In the genomic region with DNA sequence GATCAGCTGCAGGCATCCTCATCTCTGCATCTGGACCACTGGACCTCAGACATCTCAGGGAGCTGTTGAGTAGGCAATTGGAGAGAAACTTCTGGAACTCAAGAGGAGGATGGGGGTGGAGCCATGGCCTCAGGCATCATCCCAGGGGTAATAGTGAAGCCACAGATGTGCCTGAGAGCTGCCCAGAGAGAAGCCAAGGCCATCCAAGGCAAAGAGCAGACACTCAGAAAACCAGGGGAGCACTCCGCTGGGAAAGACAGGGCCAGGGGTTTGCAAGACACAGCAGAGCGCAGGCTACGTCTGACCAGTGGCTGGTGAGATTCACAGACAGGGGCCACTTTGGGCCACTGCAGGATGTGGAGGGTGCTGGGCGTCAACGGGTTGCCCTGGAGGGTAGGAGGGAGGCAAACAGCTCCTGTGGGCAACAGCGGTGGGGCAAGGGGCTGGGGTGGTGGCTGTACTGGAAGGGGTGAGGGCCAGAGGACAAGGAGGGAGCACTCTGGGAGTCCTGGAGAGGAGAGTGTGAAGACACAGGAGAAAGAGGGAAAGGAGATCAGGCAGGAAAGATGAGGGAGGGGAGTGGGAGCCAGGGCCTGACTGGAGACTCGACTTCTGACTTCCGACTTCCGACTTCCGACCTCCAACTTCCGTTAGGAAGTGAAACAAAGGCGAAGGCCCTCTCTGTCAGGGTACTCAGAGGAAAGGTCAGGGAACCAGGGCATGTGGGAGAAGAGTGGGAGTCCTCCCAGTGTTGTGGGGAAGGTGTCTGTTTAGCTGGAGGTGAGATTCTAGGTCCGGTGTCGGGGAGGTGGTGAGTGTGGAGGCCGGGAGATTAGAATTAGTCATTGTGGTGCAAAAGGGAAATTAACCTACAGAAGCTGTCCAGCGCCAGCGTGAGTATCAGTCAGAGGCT, we compare ENCODE assay signal across 13 cellular contexts.
DNase-seq lines count a peak whose midpoint lies in the region; ATAC-seq and TF ChIP-seq lines count a peak whose summit lies in the region.
"Had no signal": no experiment of that assay in that cellular context is flagged by ENCODE, and none has a peak within 500 bp of the region (broad histone marks: within the 10 kb centered on the region; RNA-seq: fewer than 3 reads in every experiment).

No MANE protein-coding gene starts in this region.

- ATAC-seq in foreskin keratinocyte (peak; percentile 68), GM21390 (IDR thresholded peaks at IDR 0.05; ENCODE audit: unreplicated experiment) (no peak), HG03045 (IDR thresholded peaks at IDR 0.05; ENCODE audit: unreplicated experiment) (no peak)

- H3K79me2 ChIP-seq in GM23248 (ENCODE audit: insufficient read depth) = no peaks in the 10 kb centered on the region

- H3K4me2 ChIP-seq in GM23248 (ENCODE audit: unreplicated experiment) = no peak overlapping the region
- H3K4me2 ChIP-seq: BLaER1, PC-9 had no signal

- 67% methylated on average over 15 to 16 of the region's 17 CpGs for WGBS in GM23248 (ENCODE audit: low coverage in 1 of 2, low lambda C conversion rate in 2 of 2, missing lambda C conversion rate in 2 of 2), 2 experiments

- H3K4me3 ChIP-seq in GM23248 = no peak overlapping the region
- H3K4me3 ChIP-seq: BLaER1, PC-9, testis had no signal

- in situ Hi-C loops in GM23248 (cut with MboI) = no loop called here

- no peaks in the 10 kb centered on the region for H3K4me1 ChIP-seq in GM23248 (ENCODE audit: insufficient read depth)
- no peaks in the 10 kb centered on the region for H3K4me1 ChIP-seq in foreskin keratinocyte
- H3K4me1 ChIP-seq: testis had no signal

- no peaks in the 10 kb centered on the region for H3K9me3 ChIP-seq in GM23248 (ENCODE audit: low read depth)
- H3K9me3 ChIP-seq: BLaER1, neutrophil, testis had no signal

- H3K36me3 ChIP-seq in GM23248 (ENCODE audit: low read depth) = no peaks in the 10 kb centered on the region
- H3K36me3 ChIP-seq: neutrophil had no signal

- H3F3A ChIP-seq in GM23248 (ENCODE audit: insufficient read depth) = no peaks in the 10 kb centered on the region

- no peaks in the 10 kb centered on the region for H4K20me1 ChIP-seq in GM23248 (ENCODE audit: insufficient read depth)

- peaks cover 12% of the 10 kb centered on the region for H3K27me3 ChIP-seq in GM23248 (replicated peaks; ENCODE audit: insufficient read depth)
- H3K27me3 ChIP-seq in foreskin keratinocyte = peaks cover 11% of the 10 kb centered on the region
- H3K27me3 ChIP-seq: BLaER1, neutrophil, testis had no signal

- H3K27ac ChIP-seq in GM23248 (no peak overlapping the region), foreskin keratinocyte (no peak overlapping the region)
- H3K27ac ChIP-seq: BLaER1, neutrophil, PC-9, testis had no signal

- DNase-seq in CD1c-positive myeloid dendritic cell (ENCODE audit: extremely low spot score) (peak; percentile 47), GM23248 (peak; percentile 45), RPMI7951 (ENCODE audit: low read depth) (peak; percentile 9), foreskin keratinocyte (no peak), NCI-H128 (lab: John Stamatoyannopoulos, UW; ENCODE audit: unreplicated experiment) (no peak), NCI-H748 treated with DMSO at 0.1 percent for 48 hours (lab: John Stamatoyannopoulos, UW) (no peak)
- DNase-seq: NCI-H1417, PC-9 had no signal

- no peak for TF ChIP-seq CTCF in foreskin keratinocyte (conservative IDR thresholded peaks at IDR 0.05)

- no peak overlapping the region for H2AFZ ChIP-seq in GM23248
- H2AFZ ChIP-seq: PC-9 had no signal

- no peaks in the 10 kb centered on the region for H3K9me2 ChIP-seq in GM23248 (ENCODE audit: insufficient read depth)

- no peak overlapping the region for H3K9ac ChIP-seq in GM23248
- H3K9ac ChIP-seq: BLaER1 had no signal

Comparison
In these comparisons a context has a peak if more than half of its experiments do, and no peak if none do; other contexts are left out.
1. DNase-seq: peak in CD1c-positive myeloid dendritic cell (single experiment), GM23248 (single experiment) and RPMI7951 (single experiment); none in foreskin keratinocyte (0 of 2), NCI-H128 (single experiment) and NCI-H748 treated with DMSO at 0.1 percent for 48 hours (single experiment).